13 cellular contexts compared by ENCODE assay signal in genomic region chr3:162295323-162295983, GRCh38.
A peak's percentile ranks its signal among the peaks of the same experiment; 100 is the strongest.
DNase-seq lines count a peak whose midpoint lies in the region; ATAC-seq and TF ChIP-seq lines count a peak whose summit lies in the region.
"Had no signal": no experiment of that assay in that cellular context is flagged by ENCODE, and none has a peak within 500 bp of the region (broad histone marks: within the 10 kb centered on the region; RNA-seq: fewer than 3 reads in every experiment).

No MANE protein-coding gene starts in this region.

- H3K36me3 ChIP-seq in RWPE2 (ENCODE audit: low read depth): no peaks in the 10 kb centered on the region; the same call in 1 of the 2 replicates

- DNase-seq in GM03348 (ENCODE audit: low spot score) (peak; percentile 69), RWPE2 (ENCODE audit: low spot score) (no peak), fibroblast of peridontal ligament (ENCODE audit: extremely low read depth) (peak; percentile 84), retinal pigment epithelial cell (ENCODE audit: low read depth) (peak; percentile 84), NCI-H2081 treated with DMSO at 0.1 percent for 48 hours (lab: John Stamatoyannopoulos, UW) (no peak), HuH-7.5 (ENCODE audit: low spot score) (no peak)
- DNase-seq in stimulated activated naive CD4-positive, alpha-beta T cell (lab: John Stamatoyannopoulos, UW): no peak
- DNase-seq: activated CD4-positive, alpha-beta T cell treated with anti-CD3 and anti-CD28 coated beads for 1 hour; activated gamma-delta T cell; left colon; NCI-H187 treated with DMSO at 0.1 percent for 48 hours had no signal

- ATAC-seq in RWPE2 (ENCODE audit: low read depth) (peak; percentile 100), GM21515 (IDR thresholded peaks at IDR 0.05; ENCODE audit: unreplicated experiment) (no peak)
- ATAC-seq: left colon had no signal

- H3K27me3 ChIP-seq in RWPE2 (ENCODE audit: insufficient read depth, poor library complexity, severe bottlenecking): no peaks in the 10 kb centered on the region

- TF ChIP-seq CTCF in RWPE2 (IDR thresholded peaks at IDR 0.05; ENCODE audit: poor library complexity, severe bottlenecking) (no peak), retinal pigment epithelial cell (conservative IDR thresholded peaks at IDR 0.05; ENCODE audit: low read depth, low read length) (no peak)

- no peaks in the 10 kb centered on the region for H3K9me3 ChIP-seq in RWPE2 (ENCODE audit: severe bottlenecking)

- no peak overlapping the region for H3K4me3 ChIP-seq in RWPE2 (ENCODE audit: severe bottlenecking)
- no peak overlapping the region for H3K4me3 ChIP-seq in retinal pigment epithelial cell (ENCODE audit: low read length)

- peak overlapping the region; percentile 85 for H3K27ac ChIP-seq in RWPE2 (ENCODE audit: poor library complexity, severe bottlenecking)
- H3K27ac ChIP-seq: parathyroid adenoma had no signal

- H3K4me1 ChIP-seq in RWPE2 (ENCODE audit: insufficient read depth, poor library complexity, severe bottlenecking): peaks cover 21% of the 10 kb centered on the region
- H3K4me1 ChIP-seq: parathyroid adenoma had no signal

Comparison
In these comparisons a context has a peak if more than half of its experiments do, and no peak if none do; other contexts are left out.
1. DNase-seq: peak in GM03348 (single experiment), fibroblast of peridontal ligament (single experiment) and retinal pigment epithelial cell (single experiment); none in RWPE2 (single experiment), NCI-H2081 treated with DMSO at 0.1 percent for 48 hours (single experiment), HuH-7.5 (single experiment) and stimulated activated naive CD4-positive, alpha-beta T cell (0 of 6).